In genomic region chr10:114593816-114594468, GRCh38 we compare ENCODE assay signal across 13 cellular contexts.
"Had no signal": no experiment of that assay in that cellular context is flagged by ENCODE, and none has a peak within 500 bp of the region (broad histone marks: within the 10 kb centered on the region; RNA-seq: fewer than 3 reads in every experiment).

No MANE protein-coding gene starts in this region.

- DNase-seq: colonic mucosa; dermis blood vessel endothelial cell; foreskin keratinocyte; hippocampal formation; left colon; mesendoderm; naive B cell; nephron progenitor cell; stimulated activated CD4-positive, alpha-beta T cell treated with anti-CD3 and anti-CD28 coated beads, Interleukin-12 subunit alpha, Interleukin-12 subunit beta, amount 100 ng/mL, for 4 hours; stimulated activated naive CD4-positive, alpha-beta T cell treated with Interleukin-2 at 50 U/mL for 16 hours; tibial artery; upper lobe of left lung; uterus had no signal

- H3K27me3 ChIP-seq: colonic mucosa, foreskin keratinocyte, tibial artery, upper lobe of left lung, uterus had no signal

- H3K9me3 ChIP-seq: colonic mucosa, upper lobe of left lung, uterus had no signal

- H3K27ac ChIP-seq: colonic mucosa, foreskin keratinocyte, tibial artery, upper lobe of left lung, uterus had no signal

- H3K4me1 ChIP-seq: colonic mucosa, foreskin keratinocyte, tibial artery, upper lobe of left lung, uterus had no signal

- H3K4me3 ChIP-seq: colonic mucosa, tibial artery, upper lobe of left lung, uterus had no signal

- ATAC-seq: foreskin keratinocyte had no signal

- H3K36me3 ChIP-seq: colonic mucosa, tibial artery, uterus had no signal
